Comparison of ENCODE assay signal across 26 cellular contexts in the genomic region with DNA sequence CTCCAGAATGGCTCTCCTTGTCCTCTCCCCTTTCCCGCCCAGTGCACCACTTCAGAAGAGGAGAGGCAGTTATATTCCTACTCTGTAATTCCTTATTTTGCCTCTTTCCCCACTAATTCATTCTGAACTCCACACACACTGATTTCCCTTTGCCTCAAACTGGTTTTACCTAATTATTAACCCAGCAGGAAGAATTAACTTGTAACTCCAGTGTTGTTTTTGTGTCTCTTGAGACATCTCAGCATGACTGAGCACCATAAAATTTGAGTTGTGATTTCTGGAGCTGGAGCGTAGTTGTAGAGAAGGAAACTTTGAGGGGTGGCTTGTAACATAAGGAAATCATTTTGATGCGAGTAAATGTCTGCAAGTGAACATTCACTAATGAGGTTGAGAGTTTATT.
DNase-seq lines count a peak whose midpoint lies in the region; ATAC-seq, FAIRE-seq and TF ChIP-seq lines count a peak whose summit lies in the region.
"Had no signal": no experiment of that assay in that cellular context is flagged by ENCODE, and none has a peak within 500 bp of the region (broad histone marks: within the 10 kb centered on the region; RNA-seq: fewer than 3 reads in every experiment).

No MANE protein-coding gene starts in this region.

- no peak overlapping the region for H3K4me3 ChIP-seq in kidney (ENCODE audit: low read length in 2 of 2)
- H3K4me3 ChIP-seq in skeletal muscle cell (ENCODE audit: low read depth, low read length) = no peak overlapping the region
- H3K4me3 ChIP-seq: GM12878, SJCRH30 had no signal

- DNase-seq in Caki2 (ENCODE audit: low read depth) (peak; percentile 61), kidney (no peak), skeletal muscle cell (ENCODE audit: low read depth) (peak; percentile 13), GM19238 (ENCODE audit: insufficient read length, low spot score) (no peak), RWPE1 (ENCODE audit: low spot score) (no peak)
- DNase-seq: CD4-positive, alpha-beta T cell; DMS 273 treated with DMSO at 0.1 percent for 48 hours; DMS79; EL; GDM1; H7; Kasumi-1; NCI-H1092 treated with DMSO at 0.1 percent for 48 hours; NCI-H146; NCI-H1930; NCI-H2107; NCI-H526; NCI-H82; NK-92 treated with Interleukin-12 subunit alpha and Interleukin-12 subunit beta, amount 100 ng/mL, for 24 hours; PC-3; SJCRH30 had no signal

- in situ Hi-C loops in Caki2 (cut with HindIII; ENCODE audit: low pct_unique_long_range_greater_than_20kb, low sequenced_read_pairs) = no loop called here

- no peak overlapping the region for H3K4me3 Mint-ChIP-seq in nephron
- H3K4me3 Mint-ChIP-seq: CD4-positive, alpha-beta T cell had no signal

- no peak for ATAC-seq in GM21723 (IDR thresholded peaks at IDR 0.05; ENCODE audit: unreplicated experiment)
- ATAC-seq: GM12878, HepG2, PC-3, Right ventricle myocardium inferior had no signal

- CTCF ChIA-PET in RWPE1 (lab: Yijun Ruan, JAX) = interaction anchor here (0.6 kb wide), 1 partner anchor 816 kb away, joined by 3 read pairs; no protein-coding TSS in a partner anchor

- H3K27ac Mint-ChIP-seq in nephron = peak overlapping the region; percentile 74 to 82 (median 80)
- H3K27ac Mint-ChIP-seq: CD4-positive, alpha-beta T cell had no signal

- H3K4me1 ChIP-seq in kidney (ENCODE audit: control insufficient read depth in 1 of 2, insufficient read depth in 1 of 2, low read depth in 1 of 2, low read length in 2 of 2) = peaks cover 0 to 13% of the 10 kb centered on the region in 2 donors

- no peaks in the 10 kb centered on the region for H3K36me3 Mint-ChIP-seq in nephron (ENCODE audit: low read depth)

- H3K9me3 ChIP-seq in kidney (ENCODE audit: control insufficient read depth in 1 of 2, low read length in 2 of 2) = no peaks in the 10 kb centered on the region
- H3K9me3 ChIP-seq: SJCRH30 had no signal

- H3K36me3 ChIP-seq in kidney (ENCODE audit: control insufficient read depth in 1 of 2, insufficient read depth in 2 of 2, low read length in 2 of 2) = no peaks in the 10 kb centered on the region
- H3K36me3 ChIP-seq: SJCRH30 had no signal

- TF ChIP-seq CTCF in kidney (IDR thresholded peaks at IDR 0.05; ENCODE audit: borderline replicate concordance, extremely low read depth, insufficient read depth) (no peak), nephron (IDR thresholded peaks at IDR 0.05; ENCODE audit: unreplicated experiment in 3 of 3) (no peak), RWPE1 (conservative IDR thresholded peaks at IDR 0.05; ENCODE audit: low read depth) (no peak)

- no peaks in the 10 kb centered on the region for H3K9me3 Mint-ChIP-seq in nephron

- intact Hi-C loops in kidney (cut with DNase I) = no loop called here

- H3K9ac ChIP-seq in kidney (ENCODE audit: low read length in 2 of 2) = no peak overlapping the region

- FAIRE-seq in kidney (lab: Jason Lieb, UNC) = peak; percentile 84
- FAIRE-seq: GM12878, HepG2 had no signal

- peaks cover 36% of the 10 kb centered on the region for H3K4me1 Mint-ChIP-seq in nephron

- POLR2A ChIA-PET in RWPE1 (lab: Yijun Ruan, JAX; ENCODE audit: low non-redundant PET) = no interaction called here

- H3K27ac ChIP-seq in kidney (ENCODE audit: low read depth in 2 of 2, low read length in 2 of 2) = no peak overlapping the region
- no peak overlapping the region for H3K27ac ChIP-seq in RWPE1
- H3K27ac ChIP-seq: SJCRH30 had no signal

- H3K27me3 Mint-ChIP-seq in nephron (ENCODE audit: low read depth) = no peaks in the 10 kb centered on the region
- H3K27me3 Mint-ChIP-seq: CD4-positive, alpha-beta T cell had no signal

Comparison
In these comparisons a context has a peak if more than half of its experiments do, and no peak if none do; other contexts are left out.
1. DNase-seq: peak in Caki2 (single experiment) and skeletal muscle cell (single experiment); none in kidney (single experiment), GM19238 (single experiment) and RWPE1 (single experiment).